Comparison of ENCODE assay signal across 11 cellular contexts in genomic region chr6:23174781-23175361, GRCh38.
DNase-seq lines count a peak whose midpoint lies in the region; ATAC-seq and TF ChIP-seq lines count a peak whose summit lies in the region.
"Had no signal": no experiment of that assay in that cellular context is flagged by ENCODE, and none has a peak within 500 bp of the region (broad histone marks: within the 10 kb centered on the region; RNA-seq: fewer than 3 reads in every experiment).

No MANE protein-coding gene starts in this region.

- no peak overlapping the region for H3K4me3 Mint-ChIP-seq in activated naive CD8-positive, alpha-beta T cell treated with anti-CD3 and anti-CD28 coated beads, Interleukin-2, amount 50 U/mL, for 24 hours
- no peak overlapping the region for H3K4me3 Mint-ChIP-seq in activated naive CD8-positive, alpha-beta T cell treated with anti-CD3 and anti-CD28 coated beads for 36 hours
- H3K4me3 Mint-ChIP-seq: activated naive CD8-positive, alpha-beta T cell treated with anti-CD3 and anti-CD28 coated beads, Interleukin-2, amount 10 ng/mL, durations not matched to agents 7 days and 5 days; stimulated activated naive B cell treated with anti-CD40 and anti-IgM and Interleukin-4, amounts not matched to agents 10 μg/mL and 1 μg/mL and 100 μg/mL, for 72 hours had no signal

- H3K9me3 Mint-ChIP-seq in activated naive CD8-positive, alpha-beta T cell treated with anti-CD3 and anti-CD28 coated beads, Interleukin-2, amount 50 U/mL, for 24 hours: peaks cover 13% of the 10 kb centered on the region
- H3K9me3 Mint-ChIP-seq in activated naive CD8-positive, alpha-beta T cell treated with anti-CD3 and anti-CD28 coated beads for 36 hours: no peaks in the 10 kb centered on the region

- H3K4me3 ChIP-seq in foreskin fibroblast (ENCODE audit: low read depth in 1 of 2, low read length in 2 of 2): peak overlapping the region in 1 of 2 donors; percentile 2

- no peaks in the 10 kb centered on the region for H3K36me3 Mint-ChIP-seq in activated naive CD8-positive, alpha-beta T cell treated with anti-CD3 and anti-CD28 coated beads, Interleukin-2, amount 50 U/mL, for 24 hours (ENCODE audit: low read depth)
- H3K36me3 Mint-ChIP-seq in activated naive CD8-positive, alpha-beta T cell treated with anti-CD3 and anti-CD28 coated beads for 36 hours: no peaks in the 10 kb centered on the region
- H3K36me3 Mint-ChIP-seq: activated naive CD8-positive, alpha-beta T cell treated with anti-CD3 and anti-CD28 coated beads, Interleukin-2, amount 10 ng/mL, durations not matched to agents 7 days and 5 days; stimulated activated naive B cell treated with anti-CD40 and anti-IgM and Interleukin-4, amounts not matched to agents 10 μg/mL and 1 μg/mL and 100 μg/mL, for 72 hours had no signal

- ATAC-seq in activated naive CD8-positive, alpha-beta T cell treated with anti-CD3 and anti-CD28 coated beads, Interleukin-2, amount 50 U/mL, for 24 hours: peak; percentile 89
- ATAC-seq in GM21423 (IDR thresholded peaks at IDR 0.05; ENCODE audit: unreplicated experiment): no peak
- ATAC-seq: stimulated activated naive B cell treated with anti-CD40 and anti-IgM and Interleukin-4, amounts not matched to agents 10 μg/mL and 1 μg/mL and 100 μg/mL, for 72 hours had no signal

- no peak for DNase-seq in activated naive CD8-positive, alpha-beta T cell treated with anti-CD3 and anti-CD28 coated beads, Interleukin-2, amount 50 U/mL, for 24 hours
- no peak for DNase-seq in activated naive CD8-positive, alpha-beta T cell treated with anti-CD3 and anti-CD28 coated beads for 36 hours
- DNase-seq in T1000 (lab: John Stamatoyannopoulos, UW) (peak; percentile 57), foreskin fibroblast (peak; percentile 91 to 95), SKM-1 treated with dmso at 0.1 percent for 144 hours (lab: John Stamatoyannopoulos, UW; ENCODE audit: unreplicated experiment) (no peak), activated gamma-delta T cell treated with Interleukin-2 at 50 U/mL for 16 hours (no peak), NCI-H1436 (lab: John Stamatoyannopoulos, UW) (no peak)
- DNase-seq: activated naive CD8-positive, alpha-beta T cell treated with anti-CD3 and anti-CD28 coated beads, Interleukin-2, amount 10 ng/mL, durations not matched to agents 7 days and 5 days; NCI-H1092 treated with DMSO at 0.1 percent for 48 hours; stimulated activated naive B cell treated with anti-CD40 and anti-IgM and Interleukin-4, amounts not matched to agents 10 μg/mL and 1 μg/mL and 100 μg/mL, for 72 hours had no signal

- H3K27me3 Mint-ChIP-seq in activated naive CD8-positive, alpha-beta T cell treated with anti-CD3 and anti-CD28 coated beads, Interleukin-2, amount 50 U/mL, for 24 hours: no peaks in the 10 kb centered on the region
- H3K27me3 Mint-ChIP-seq in activated naive CD8-positive, alpha-beta T cell treated with anti-CD3 and anti-CD28 coated beads for 36 hours: no peaks in the 10 kb centered on the region
- H3K27me3 Mint-ChIP-seq: activated naive CD8-positive, alpha-beta T cell treated with anti-CD3 and anti-CD28 coated beads, Interleukin-2, amount 10 ng/mL, durations not matched to agents 7 days and 5 days; stimulated activated naive B cell treated with anti-CD40 and anti-IgM and Interleukin-4, amounts not matched to agents 10 μg/mL and 1 μg/mL and 100 μg/mL, for 72 hours had no signal

- H3K4me1 Mint-ChIP-seq in activated naive CD8-positive, alpha-beta T cell treated with anti-CD3 and anti-CD28 coated beads, Interleukin-2, amount 50 U/mL, for 24 hours: peaks cover 17% of the 10 kb centered on the region
- H3K4me1 Mint-ChIP-seq in activated naive CD8-positive, alpha-beta T cell treated with anti-CD3 and anti-CD28 coated beads for 36 hours: no peaks in the 10 kb centered on the region
- H3K4me1 Mint-ChIP-seq: activated naive CD8-positive, alpha-beta T cell treated with anti-CD3 and anti-CD28 coated beads, Interleukin-2, amount 10 ng/mL, durations not matched to agents 7 days and 5 days; stimulated activated naive B cell treated with anti-CD40 and anti-IgM and Interleukin-4, amounts not matched to agents 10 μg/mL and 1 μg/mL and 100 μg/mL, for 72 hours had no signal

- H3K27ac Mint-ChIP-seq in activated naive CD8-positive, alpha-beta T cell treated with anti-CD3 and anti-CD28 coated beads, Interleukin-2, amount 50 U/mL, for 24 hours: peak overlapping the region; percentile 66
- no peak overlapping the region for H3K27ac Mint-ChIP-seq in activated naive CD8-positive, alpha-beta T cell treated with anti-CD3 and anti-CD28 coated beads for 36 hours
- H3K27ac Mint-ChIP-seq: activated naive CD8-positive, alpha-beta T cell treated with anti-CD3 and anti-CD28 coated beads, Interleukin-2, amount 10 ng/mL, durations not matched to agents 7 days and 5 days; stimulated activated naive B cell treated with anti-CD40 and anti-IgM and Interleukin-4, amounts not matched to agents 10 μg/mL and 1 μg/mL and 100 μg/mL, for 72 hours had no signal

- no peak for TF ChIP-seq CTCF in foreskin fibroblast (IDR thresholded peaks at IDR 0.05; ENCODE audit: low read depth, low read length)

Comparison
In these comparisons a context has a peak if more than half of its experiments do, and no peak if none do; other contexts are left out.
1. DNase-seq: peak in T1000 (single experiment) and foreskin fibroblast (2 of 2); none in activated naive CD8-positive, alpha-beta T cell treated with anti-CD3 and anti-CD28 coated beads, Interleukin-2, amount 50 U/mL, for 24 hours (single experiment), activated naive CD8-positive, alpha-beta T cell treated with anti-CD3 and anti-CD28 coated beads for 36 hours (single experiment), SKM-1 treated with dmso at 0.1 percent for 144 hours (single experiment), activated gamma-delta T cell treated with Interleukin-2 at 50 U/mL for 16 hours (single experiment) and NCI-H1436 (single experiment).